8 cellular contexts compared by ENCODE assay signal in the genomic region with DNA sequence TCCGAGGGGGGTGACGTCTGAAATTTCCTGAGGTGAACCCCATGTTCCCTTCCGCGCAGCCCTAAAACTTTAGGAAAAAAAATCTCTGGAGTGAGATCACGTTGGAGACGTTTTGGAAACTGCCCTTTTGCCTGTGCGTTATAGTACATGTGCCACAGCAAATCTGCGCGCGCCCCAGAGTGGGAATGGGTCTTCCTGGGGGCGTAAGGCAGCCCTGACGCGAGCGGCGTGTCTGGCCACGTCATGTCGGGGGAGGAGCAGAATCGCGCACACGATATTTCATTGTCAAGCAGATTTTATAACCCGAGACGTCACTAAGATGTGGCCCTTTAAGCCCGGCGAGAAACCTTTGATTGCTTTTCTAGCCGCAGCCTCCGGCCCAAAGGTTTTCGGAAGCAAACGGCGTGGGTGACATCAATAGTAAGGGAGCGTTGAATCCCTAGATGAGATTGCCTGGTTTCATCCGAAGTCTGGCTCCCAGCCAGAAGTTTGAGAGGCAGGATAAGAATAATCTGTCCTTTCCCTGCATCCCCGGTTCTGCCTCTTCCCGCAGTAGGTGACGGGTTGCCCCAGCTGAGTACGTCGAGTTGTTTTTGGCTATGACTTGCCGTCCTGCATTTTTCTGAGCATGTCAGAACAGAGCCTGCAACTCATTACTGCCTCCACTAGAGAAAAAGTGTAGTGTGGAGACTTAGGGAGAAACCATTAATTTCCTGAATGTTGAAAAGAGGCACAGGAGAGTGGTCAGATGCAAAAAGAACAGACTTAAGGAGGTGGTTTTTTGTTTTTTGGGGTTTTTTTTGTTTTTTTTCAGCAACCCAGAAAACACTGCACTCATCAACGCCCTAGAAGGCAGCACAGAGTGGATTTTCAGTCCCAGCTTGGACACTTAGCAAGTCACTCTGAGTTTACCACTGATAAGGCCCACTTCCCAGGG. TPM values are rescaled to one million over a fixed set of nuclear protein-coding genes. Genes with fewer than 3 reads are reported as not detected.
A peak's percentile ranks its signal among the peaks of the same experiment; 100 is the strongest.
DNase-seq lines count a peak whose midpoint lies in the region; ATAC-seq and TF ChIP-seq lines count a peak whose summit lies in the region.

No MANE protein-coding gene starts in this region.

- peak overlapping the region; percentile 83 for H3K4me3 ChIP-seq in BJ (ENCODE audit: low read depth, low read length)
- H3K4me3 ChIP-seq in colonic mucosa, result peak overlapping the region; percentile 61
- H3K4me3 ChIP-seq in left lung, result peak overlapping the region; percentile 59 to 74

- ATAC-seq in HG03432 (IDR thresholded peaks at IDR 0.05; ENCODE audit: unreplicated experiment) (peak; percentile 59), left lung (peak; percentile 85)

- CTCF ChIA-PET in BJ (lab: Yijun Ruan, JAX), result interaction anchor here (0.6 to 1.9 kb wide), 16 partner anchors 11 to 603 kb away, joined by 3 to 6 read pairs (median 4); a partner anchor contains a TSS

- H3K9me3 ChIP-seq in colonic mucosa (no peaks in the 10 kb centered on the region), left lung (no peaks in the 10 kb centered on the region)

- H3K36me3 ChIP-seq in BJ (ENCODE audit: control insufficient read depth, insufficient read depth, low read length), result no peaks in the 10 kb centered on the region
- no peaks in the 10 kb centered on the region for H3K36me3 ChIP-seq in colonic mucosa
- H3K36me3 ChIP-seq in left lung, result no peaks in the 10 kb centered on the region

- intact Hi-C loops in colonic mucosa (cut with DNase I) (no loop called here), left lung (cut with DNase I) (no loop called here)

- DNase-seq in BJ (ENCODE audit: low read depth) (peak; percentile 61), NCI-H460 (ENCODE audit: extremely low read depth, low read depth) (peak; percentile 93), colonic mucosa (peak; percentile 93), left lung (peak; percentile 94)
- DNase-seq in activated CD4-positive, alpha-beta T cell treated with anti-CD3 and anti-CD28 coated beads for 1 hour, result peak; percentile 83
- peak; percentile 82 for DNase-seq in stimulated activated CD4-positive, alpha-beta T cell treated with anti-CD3 and anti-CD28 coated beads, Interleukin-2, amount 100 ng/mL, for 4 hours (ENCODE audit: low read depth)

- peak; percentile 56 for TF ChIP-seq POLR2A in GM19193 (IDR thresholded peaks at IDR 0.05; ENCODE audit: extremely low read depth, insufficient read depth, insufficient read length)

- H3K9ac ChIP-seq in colonic mucosa (ENCODE audit: low read depth in 2 of 2, low read length in 2 of 2), result peak overlapping the region; percentile 59 to 96

- H3K27me3 ChIP-seq in BJ (ENCODE audit: control insufficient read depth, insufficient read depth, low read length) (no peaks in the 10 kb centered on the region), colonic mucosa (no peaks in the 10 kb centered on the region), left lung (no peaks in the 10 kb centered on the region)

- POLR2A ChIA-PET in BJ (lab: Charles Lee), result interaction anchor here (0.7 to 1.2 kb wide), 2 partner anchors 35 to 345 kb away, joined by 3 to 5 read pairs; no protein-coding TSS in a partner anchor

- peak; percentile 40 for TF ChIP-seq CTCF in BJ (IDR thresholded peaks at IDR 0.05; ENCODE audit: insufficient read depth, low read depth, low read length)
- TF ChIP-seq CTCF in colonic mucosa (IDR thresholded peaks at IDR 0.05), result no peak
- peak; percentile 16 to 17 for TF ChIP-seq CTCF in left lung (IDR thresholded peaks at IDR 0.05)

- H3K4me1 ChIP-seq in colonic mucosa (no peaks in the 10 kb centered on the region), left lung (peaks cover 19 to 42% of the 10 kb centered on the region in 2 donors)

- peak overlapping the region; percentile 96 for H3K27ac ChIP-seq in colonic mucosa
- peak overlapping the region; percentile 98 to 99 for H3K27ac ChIP-seq in left lung

RNA-seq across cellular contexts. Expression of a gene that starts 0.8 kb away (rescaled TPM):
- polyA plus RNA-seq in BJ (2011; rRNA removed), result 29.0 and 38.4 TPM in 2 replicates
- 7.4 and 13.0 TPM in 2 replicates for polyA minus RNA-seq in BJ (2011; rRNA and poly(A)+ RNA removed)
- 9.7 and 14.0 TPM in 2 replicates for total RNA-seq in NCI-H460 (2014; rRNA removed; shearing (Covaris generic))
- 3.9 and 10.8 TPM in 2 replicates for polyA plus RNA-seq in NCI-H460 (2014; cell fraction: nucleus; rRNA removed)
- total RNA-seq in colonic mucosa (10 to 100 TPM; 32.0 to 46.5 TPM), left lung (10 to 100 TPM; 39.6 to 44.3 TPM)

RNA-seq across cellular contexts. Expression of a gene that starts 18.6 kb away (rescaled TPM):
- polyA plus RNA-seq in BJ (2011; rRNA removed), result 65.6 and 83.1 TPM in 2 replicates
- 15.1 and 25.8 TPM in 2 replicates for polyA minus RNA-seq in BJ (2011; rRNA and poly(A)+ RNA removed)
- 24.7 and 25.6 TPM in 2 replicates for total RNA-seq in NCI-H460 (2014; rRNA removed; shearing (Covaris generic))
- polyA plus RNA-seq in NCI-H460 (2014; cell fraction: nucleus; rRNA removed), result 23.4 and 23.6 TPM in 2 replicates
- total RNA-seq in colonic mucosa (10 to 100 TPM; 22.0 to 51.4 TPM), left lung (10 to 100 TPM; 32.6 to 83.5 TPM)

RNA-seq across cellular contexts. Expression of a gene that starts 24.3 kb away (rescaled TPM):
- 18.0 and 21.0 TPM in 2 replicates for polyA plus RNA-seq in BJ (2011; rRNA removed)
- polyA minus RNA-seq in BJ (2011; rRNA and poly(A)+ RNA removed), result 8.4 and 12.3 TPM in 2 replicates
- total RNA-seq in NCI-H460 (2014; rRNA removed; shearing (Covaris generic)), result 33.5 and 34.0 TPM in 2 replicates
- polyA plus RNA-seq in NCI-H460 (2014; cell fraction: nucleus; rRNA removed), result 45.5 and 53.7 TPM in 2 replicates
- total RNA-seq in colonic mucosa (10 to 100 TPM; 25.8 to 33.8 TPM), left lung (10 to 100 TPM; 26.6 to 30.9 TPM)

RNA-seq across cellular contexts. Expression of a gene that starts 33.2 kb away (rescaled TPM):
- 455 and 653 TPM in 2 replicates for polyA plus RNA-seq in BJ (2011; rRNA removed)
- polyA minus RNA-seq in BJ (2011; rRNA and poly(A)+ RNA removed), result 247 and 437 TPM in 2 replicates
- total RNA-seq in NCI-H460 (2014; rRNA removed; shearing (Covaris generic)), result 382 and 411 TPM in 2 replicates
- 478 and 522 TPM in 2 replicates for polyA plus RNA-seq in NCI-H460 (2014; cell fraction: nucleus; rRNA removed)
- 100 to 1,000 TPM in 1 of 2 donors, 10 to 100 TPM in 1; 98.3 to 104 TPM for total RNA-seq in colonic mucosa
- total RNA-seq in left lung, result 100 to 1,000 TPM; 134 to 144 TPM

RNA-seq across cellular contexts. Expression of a gene that starts 37.2 kb away (rescaled TPM):
- polyA plus RNA-seq in BJ (2011; rRNA removed), result 111 and 160 TPM in 2 replicates
- polyA minus RNA-seq in BJ (2011; rRNA and poly(A)+ RNA removed), result 32.3 and 34.2 TPM in 2 replicates
- 585 and 634 TPM in 2 replicates for total RNA-seq in NCI-H460 (2014; rRNA removed; shearing (Covaris generic))
- 249 and 280 TPM in 2 replicates for polyA plus RNA-seq in NCI-H460 (2014; cell fraction: nucleus; rRNA removed)
- 10 to 100 TPM; 49.5 to 76.5 TPM for total RNA-seq in colonic mucosa
- 10 to 100 TPM; 29.7 to 40.8 TPM for total RNA-seq in left lung

Comparison
In these comparisons a context has a peak if more than half of its experiments do, and no peak if none do; other contexts are left out.
1. Peak in every context shown above with its lines: DNase-seq, ATAC-seq, H3K4me3 ChIP-seq and H3K27ac ChIP-seq.